In the genomic region with DNA sequence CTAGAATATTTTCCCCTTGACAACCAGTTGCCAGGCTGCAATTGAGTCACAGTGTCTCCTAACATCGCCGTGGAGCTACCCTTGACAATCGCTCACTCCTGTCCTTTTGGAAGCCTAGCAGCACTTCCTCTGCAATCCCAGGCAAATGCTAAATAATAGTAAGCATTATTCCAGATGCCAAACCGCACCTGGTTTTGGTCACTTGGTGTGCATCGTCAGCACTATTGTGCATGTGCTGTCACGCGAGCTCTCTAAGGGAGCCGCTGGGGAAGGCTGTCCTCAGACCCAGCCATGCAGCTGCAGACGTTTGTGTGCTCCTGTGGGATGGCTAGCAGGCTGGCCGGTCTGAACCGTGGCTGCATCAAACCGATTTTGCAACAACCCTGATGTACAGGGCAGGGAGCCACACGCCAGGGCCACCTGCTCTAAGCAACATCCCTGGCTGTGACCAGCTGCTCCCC, we compare ENCODE assay signal across 1 cellular context.
TF ChIP-seq lines count a peak whose summit lies in the region.

No MANE protein-coding gene starts in this region.

TF ChIP-seq in GM23338, 12 proteins besides CTCF, POLR2A, EP300 and RAD21 (continued from another document):
- TF ChIP-seq, protein P1, sequence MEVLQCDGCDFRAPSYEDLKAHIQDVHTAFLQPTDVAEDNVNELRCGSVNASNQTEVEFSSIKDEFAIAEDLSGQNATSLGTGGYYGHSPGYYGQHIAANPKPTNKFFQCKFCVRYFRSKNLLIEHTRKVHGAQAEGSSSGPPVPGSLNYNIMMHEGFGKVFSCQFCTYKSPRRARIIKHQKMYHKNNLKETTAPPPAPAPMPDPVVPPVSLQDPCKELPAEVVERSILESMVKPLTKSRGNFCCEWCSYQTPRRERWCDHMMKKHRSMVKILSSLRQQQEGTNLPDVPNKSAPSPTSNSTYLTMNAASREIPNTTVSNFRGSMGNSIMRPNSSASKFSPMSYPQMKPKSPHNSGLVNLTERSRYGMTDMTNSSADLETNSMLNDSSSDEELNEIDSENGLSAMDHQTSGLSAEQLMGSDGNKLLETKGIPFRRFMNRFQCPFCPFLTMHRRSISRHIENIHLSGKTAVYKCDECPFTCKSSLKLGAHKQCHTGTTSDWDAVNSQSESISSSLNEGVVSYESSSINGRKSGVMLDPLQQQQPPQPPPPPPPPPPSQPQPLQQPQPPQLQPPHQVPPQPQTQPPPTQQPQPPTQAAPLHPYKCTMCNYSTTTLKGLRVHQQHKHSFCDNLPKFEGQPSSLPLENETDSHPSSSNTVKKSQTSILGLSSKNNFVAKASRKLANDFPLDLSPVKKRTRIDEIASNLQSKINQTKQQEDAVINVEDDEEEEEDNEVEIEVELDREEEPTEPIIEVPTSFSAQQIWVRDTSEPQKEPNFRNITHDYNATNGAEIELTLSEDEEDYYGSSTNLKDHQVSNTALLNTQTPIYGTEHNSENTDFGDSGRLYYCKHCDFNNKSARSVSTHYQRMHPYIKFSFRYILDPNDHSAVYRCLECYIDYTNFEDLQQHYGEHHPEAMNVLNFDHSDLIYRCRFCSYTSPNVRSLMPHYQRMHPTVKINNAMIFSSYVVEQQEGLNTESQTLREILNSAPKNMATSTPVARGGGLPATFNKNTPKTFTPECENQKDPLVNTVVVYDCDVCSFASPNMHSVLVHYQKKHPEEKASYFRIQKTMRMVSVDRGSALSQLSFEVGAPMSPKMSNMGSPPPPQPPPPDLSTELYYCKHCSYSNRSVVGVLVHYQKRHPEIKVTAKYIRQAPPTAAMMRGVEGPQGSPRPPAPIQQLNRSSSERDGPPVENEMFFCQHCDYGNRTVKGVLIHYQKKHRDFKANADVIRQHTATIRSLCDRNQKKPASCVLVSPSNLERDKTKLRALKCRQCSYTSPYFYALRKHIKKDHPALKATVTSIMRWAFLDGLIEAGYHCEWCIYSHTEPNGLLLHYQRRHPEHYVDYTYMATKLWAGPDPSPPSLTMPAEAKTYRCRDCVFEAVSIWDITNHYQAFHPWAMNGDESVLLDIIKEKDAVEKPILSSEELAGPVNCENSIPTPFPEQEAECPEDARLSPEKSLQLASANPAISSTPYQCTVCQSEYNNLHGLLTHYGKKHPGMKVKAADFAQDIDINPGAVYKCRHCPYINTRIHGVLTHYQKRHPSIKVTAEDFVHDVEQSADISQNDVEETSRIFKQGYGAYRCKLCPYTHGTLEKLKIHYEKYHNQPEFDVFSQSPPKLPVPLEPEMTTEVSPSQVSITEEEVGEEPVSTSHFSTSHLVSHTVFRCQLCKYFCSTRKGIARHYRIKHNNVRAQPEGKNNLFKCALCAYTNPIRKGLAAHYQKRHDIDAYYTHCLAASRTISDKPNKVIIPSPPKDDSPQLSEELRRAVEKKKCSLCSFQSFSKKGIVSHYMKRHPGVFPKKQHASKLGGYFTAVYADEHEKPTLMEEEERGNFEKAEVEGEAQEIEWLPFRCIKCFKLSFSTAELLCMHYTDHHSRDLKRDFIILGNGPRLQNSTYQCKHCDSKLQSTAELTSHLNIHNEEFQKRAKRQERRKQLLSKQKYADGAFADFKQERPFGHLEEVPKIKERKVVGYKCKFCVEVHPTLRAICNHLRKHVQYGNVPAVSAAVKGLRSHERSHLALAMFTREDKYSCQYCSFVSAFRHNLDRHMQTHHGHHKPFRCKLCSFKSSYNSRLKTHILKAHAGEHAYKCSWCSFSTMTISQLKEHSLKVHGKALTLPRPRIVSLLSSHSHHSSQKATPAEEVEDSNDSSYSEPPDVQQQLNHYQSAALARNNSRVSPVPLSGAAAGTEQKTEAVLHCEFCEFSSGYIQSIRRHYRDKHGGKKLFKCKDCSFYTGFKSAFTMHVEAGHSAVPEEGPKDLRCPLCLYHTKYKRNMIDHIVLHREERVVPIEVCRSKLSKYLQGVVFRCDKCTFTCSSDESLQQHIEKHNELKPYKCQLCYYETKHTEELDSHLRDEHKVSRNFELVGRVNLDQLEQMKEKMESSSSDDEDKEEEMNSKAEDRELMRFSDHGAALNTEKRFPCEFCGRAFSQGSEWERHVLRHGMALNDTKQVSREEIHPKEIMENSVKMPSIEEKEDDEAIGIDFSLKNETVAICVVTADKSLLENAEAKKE (CRISPR knock-in tag; IDR thresholded peaks at IDR 0.05) = no peak
- TF ChIP-seq, protein P2, sequence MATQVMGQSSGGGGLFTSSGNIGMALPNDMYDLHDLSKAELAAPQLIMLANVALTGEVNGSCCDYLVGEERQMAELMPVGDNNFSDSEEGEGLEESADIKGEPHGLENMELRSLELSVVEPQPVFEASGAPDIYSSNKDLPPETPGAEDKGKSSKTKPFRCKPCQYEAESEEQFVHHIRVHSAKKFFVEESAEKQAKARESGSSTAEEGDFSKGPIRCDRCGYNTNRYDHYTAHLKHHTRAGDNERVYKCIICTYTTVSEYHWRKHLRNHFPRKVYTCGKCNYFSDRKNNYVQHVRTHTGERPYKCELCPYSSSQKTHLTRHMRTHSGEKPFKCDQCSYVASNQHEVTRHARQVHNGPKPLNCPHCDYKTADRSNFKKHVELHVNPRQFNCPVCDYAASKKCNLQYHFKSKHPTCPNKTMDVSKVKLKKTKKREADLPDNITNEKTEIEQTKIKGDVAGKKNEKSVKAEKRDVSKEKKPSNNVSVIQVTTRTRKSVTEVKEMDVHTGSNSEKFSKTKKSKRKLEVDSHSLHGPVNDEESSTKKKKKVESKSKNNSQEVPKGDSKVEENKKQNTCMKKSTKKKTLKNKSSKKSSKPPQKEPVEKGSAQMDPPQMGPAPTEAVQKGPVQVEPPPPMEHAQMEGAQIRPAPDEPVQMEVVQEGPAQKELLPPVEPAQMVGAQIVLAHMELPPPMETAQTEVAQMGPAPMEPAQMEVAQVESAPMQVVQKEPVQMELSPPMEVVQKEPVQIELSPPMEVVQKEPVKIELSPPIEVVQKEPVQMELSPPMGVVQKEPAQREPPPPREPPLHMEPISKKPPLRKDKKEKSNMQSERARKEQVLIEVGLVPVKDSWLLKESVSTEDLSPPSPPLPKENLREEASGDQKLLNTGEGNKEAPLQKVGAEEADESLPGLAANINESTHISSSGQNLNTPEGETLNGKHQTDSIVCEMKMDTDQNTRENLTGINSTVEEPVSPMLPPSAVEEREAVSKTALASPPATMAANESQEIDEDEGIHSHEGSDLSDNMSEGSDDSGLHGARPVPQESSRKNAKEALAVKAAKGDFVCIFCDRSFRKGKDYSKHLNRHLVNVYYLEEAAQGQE (IDR thresholded peaks at IDR 0.05; ENCODE audit: unreplicated experiment) = no peak
- TF ChIP-seq EZH2phosphoT487 (IDR thresholded peaks at IDR 0.05; ENCODE audit: unreplicated experiment) (no peak), CREB1 (CRISPR knock-in tag; IDR thresholded peaks at IDR 0.05; ENCODE audit: low read depth) (no peak)
